In the genomic region with DNA sequence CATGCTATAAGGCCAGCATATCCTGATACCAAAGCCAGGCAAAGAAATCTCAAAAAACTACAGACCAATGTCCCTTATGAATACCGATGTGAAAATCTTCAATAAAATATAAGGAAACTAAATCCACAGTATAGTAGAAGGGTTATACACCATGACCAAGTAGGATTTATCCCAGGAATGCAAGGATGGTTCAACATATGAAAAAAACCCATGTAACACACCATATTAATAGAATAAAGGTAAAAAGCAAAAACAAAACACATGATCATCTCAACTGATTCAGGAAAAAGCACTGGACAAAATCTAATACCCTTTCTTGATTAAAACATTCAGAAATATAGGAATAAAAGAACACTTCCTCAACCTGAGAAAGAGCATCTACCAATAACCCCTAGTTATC, we compare ENCODE assay signal across 24 cellular contexts. TPM values are rescaled to one million over a fixed set of nuclear protein-coding genes. Genes with fewer than 3 reads are reported as not detected.
DNase-seq lines count a peak whose midpoint lies in the region; ATAC-seq, FAIRE-seq and TF ChIP-seq lines count a peak whose summit lies in the region.
"Had no signal": no experiment of that assay in that cellular context is flagged by ENCODE, and none has a peak within 500 bp of the region (broad histone marks: within the 10 kb centered on the region; RNA-seq: fewer than 3 reads in every experiment).

No MANE protein-coding gene starts in this region.

- BruUV-seq in K562 (replicated peaks; lab: Mats Ljungman, UMichigan) = no TSS peak

- no peaks in the 10 kb centered on the region for H3K9me3 ChIP-seq in HEK293 (ENCODE audit: control insufficient read depth, insufficient read depth, low read depth, low read length)
- H3K9me3 ChIP-seq in K562 (replicated peaks; ENCODE audit: control insufficient read depth, insufficient read depth, low read depth, low read length) = peaks cover 6% of the 10 kb centered on the region; the same call in 1 of the 2 replicates
- peaks cover 0 to 18% (median 4%) of the 10 kb centered on the region in 3 donors for H3K9me3 ChIP-seq in gastrocnemius medialis
- H3K9me3 ChIP-seq: BE2C had no signal

- no peaks in the 10 kb centered on the region for H3K79me2 ChIP-seq in K562 (ENCODE audit: control insufficient read depth, insufficient read depth, low read length)

- no peak overlapping the region for H3K27ac Mint-ChIP-seq in naive thymus-derived CD8-positive, alpha-beta T cell
- H3K27ac Mint-ChIP-seq: CD14-positive monocyte; CD4-positive, CD25-positive, alpha-beta regulatory T cell had no signal

- CTCF ChIA-PET in HEK293 (lab: Yijun Ruan, JAX) (interaction anchor here (0.6 kb wide), 1 partner anchor 497 kb away, joined by 3 read pairs; no protein-coding TSS in a partner anchor), K562 (lab: Yijun Ruan, JAX; ENCODE audit: low intra/inter-chr PET ratio) (no interaction called here)

- POLR2A ChIA-PET in HEK293 (lab: Yijun Ruan, JAX) (no interaction called here), K562 (lab: Yijun Ruan, JAX) (no interaction called here)
- POLR2A ChIA-PET in naive thymus-derived CD8-positive, alpha-beta T cell (lab: Charles Lee) = no interaction called here

- H3K36me3 Mint-ChIP-seq in naive thymus-derived CD8-positive, alpha-beta T cell = peaks cover 22 to 47% (median 44%) of the 10 kb centered on the region in 3 donors

- peaks cover 19 to 46% (median 31%) of the 10 kb centered on the region in 4 donors for H3K4me1 Mint-ChIP-seq in naive thymus-derived CD8-positive, alpha-beta T cell

- no peaks in the 10 kb centered on the region for H3K27me3 Mint-ChIP-seq in naive thymus-derived CD8-positive, alpha-beta T cell
- H3K27me3 Mint-ChIP-seq: CD4-positive, alpha-beta memory T cell; CD4-positive, CD25-positive, alpha-beta regulatory T cell; CD8-positive, alpha-beta memory T cell had no signal

- ATAC-seq in K562 (no peak), GM19324 (IDR thresholded peaks at IDR 0.05; ENCODE audit: low FRiP score, unreplicated experiment) (no peak), gastrocnemius medialis (no peak)
- no peak for ATAC-seq in naive thymus-derived CD8-positive, alpha-beta T cell

- no peak for TF ChIP-seq EP300 in K562 (IDR thresholded peaks at IDR 0.05; ENCODE audit: low read length)

- in situ Hi-C loops in K562 (cut with MboI) (no loop called here), gastrocnemius medialis (cut with MboI; ENCODE audit: low sequenced_read_pairs in 4 of 4) (loop anchor here in 2 of 4 donors (25.0 kb wide), 2 partner anchors 362 to 387 kb away; partner anchors contain the start of gene FER (in 1 of the 2))

- no peak overlapping the region for H3K4me3 Mint-ChIP-seq in naive thymus-derived CD8-positive, alpha-beta T cell
- H3K4me3 Mint-ChIP-seq: CD14-positive monocyte had no signal

- FAIRE-seq in D721Med (lab: Jason Lieb, UNC) = peak; percentile 55
- FAIRE-seq in K562 (lab: Jason Lieb, UNC) = no peak
- FAIRE-seq: A204.1, G401.6, GM12892, GM18507 had no signal

- intact Hi-C loops in K562 (cut with micrococcal nuclease) (no loop called here), gastrocnemius medialis (cut with DNase I; ENCODE audit: low total_unique reads) (no loop called here)

- peaks cover 9 to 54% (median 33%) of the 10 kb centered on the region in 9 donors for H3K9me3 Mint-ChIP-seq in naive thymus-derived CD8-positive, alpha-beta T cell

- H3K9ac ChIP-seq in K562 (ENCODE audit: insufficient read depth in 1 of 2, low read depth in 2 of 2, low read length in 2 of 2) = no peak overlapping the region
- H3K9ac ChIP-seq: BLaER1 had no signal

- H3K36me3 ChIP-seq in HEK293 (ENCODE audit: control insufficient read depth in 2 of 2, insufficient read depth in 1 of 2, low read length in 2 of 2) = no peaks in the 10 kb centered on the region
- H3K36me3 ChIP-seq in K562 (ENCODE audit: control insufficient read depth, insufficient read depth, low read length) = no peaks in the 10 kb centered on the region
- H3K36me3 ChIP-seq in gastrocnemius medialis = peaks cover 0 to 5% of the 10 kb centered on the region in 2 donors
- H3K36me3 ChIP-seq: BE2C had no signal

- no peak overlapping the region for H3K4me3 ChIP-seq in HEK293 (ENCODE audit: low read depth, low read length)
- no peak overlapping the region for H3K4me3 ChIP-seq in K562
- H3K4me3 ChIP-seq in gastrocnemius medialis = no peak overlapping the region
- H3K4me3 ChIP-seq: BLaER1 had no signal

- H3K27ac ChIP-seq in HEK293 (ENCODE audit: extremely low read depth, low read depth, low read length) (no peak overlapping the region), K562 (ENCODE audit: extremely low read depth, low read depth, low read length) (no peak overlapping the region), gastrocnemius medialis (no peak overlapping the region)
- H3K27ac ChIP-seq: BLaER1 had no signal

- H3K4me2 ChIP-seq in K562 (ENCODE audit: insufficient read depth, low read length) = no peak overlapping the region
- H3K4me2 ChIP-seq: BLaER1 had no signal

- no peaks in the 10 kb centered on the region for H3K9me1 ChIP-seq in K562 (ENCODE audit: control insufficient read depth, insufficient read depth, low read length)

- TF ChIP-seq POLR2A in K562 (conservative IDR thresholded peaks at IDR 0.05) (no peak), gastrocnemius medialis (IDR thresholded peaks at IDR 0.05) (no peak)

- no peaks in the 10 kb centered on the region for H4K20me1 ChIP-seq in K562 (replicated peaks; ENCODE audit: control insufficient read depth, insufficient read depth, low read length)

- H3K4me1 ChIP-seq in HEK293 (ENCODE audit: control insufficient read depth, insufficient read depth, low read length) (peaks cover 5% of the 10 kb centered on the region; the same call in 1 of the 2 replicates), K562 (replicated peaks in 1 of 2; ENCODE audit: control insufficient read depth in 2 of 2, insufficient read depth in 2 of 2, low read length in 2 of 2) (peaks cover 0 to 4% of the 10 kb centered on the region in 2 experiments; a peak in 1 of 5 replicates), gastrocnemius medialis (peaks cover 31 to 34% of the 10 kb centered on the region in 2 donors)
- H3K4me1 ChIP-seq: BE2C had no signal

- no peak for DNase-seq in D721Med (ENCODE audit: insufficient read length, low spot score)
- peak; percentile 19 for DNase-seq in OCI-M1 (lab: John Stamatoyannopoulos, UW)
- DNase-seq in K562 (ENCODE audit: extremely low read depth in 1 of 4, low spot score in 3 of 4) = no peak
- no peak for DNase-seq in naive thymus-derived CD8-positive, alpha-beta T cell
- DNase-seq in hepatic stellate cell (ENCODE audit: low spot score) = no peak
- no peak for DNase-seq in gastrocnemius medialis
- DNase-seq: 8988T; ACHN; BE2C; C1 segment of cervical spinal cord; CD4-positive, alpha-beta memory T cell; CD4-positive, CD25-positive, alpha-beta regulatory T cell; CD8-positive, alpha-beta memory T cell; COR-L47; DMS79 treated with DMSO at 0.1 percent for 48 hours; GF-D8 had no signal

- TF ChIP-seq RAD21 in K562 (CRISPR knock-in tag; conservative IDR thresholded peaks at IDR 0.05 in 1 of 2, IDR thresholded peaks at IDR 0.05 in 1 of 2) = no peak

- H2AFZ ChIP-seq in K562 (ENCODE audit: low read depth, low read length) = no peak overlapping the region

- H3K27me3 ChIP-seq in K562 (ENCODE audit: control insufficient read depth in 2 of 2, insufficient read depth in 2 of 2, low read length in 2 of 2) = no peaks in the 10 kb centered on the region
- H3K27me3 ChIP-seq in gastrocnemius medialis = no peaks in the 10 kb centered on the region
- H3K27me3 ChIP-seq: BE2C, BLaER1 had no signal

- TF ChIP-seq CTCF in D721Med (IDR thresholded peaks at IDR 0.05; ENCODE audit: insufficient read depth, missing control alignments) = no peak
- TF ChIP-seq CTCF in HEK293 (tag by site-specific recombination; IDR thresholded peaks at IDR 0.05) = no peak
- TF ChIP-seq CTCF in K562 (IDR thresholded peaks at IDR 0.05 in 2 of 3, conservative IDR thresholded peaks at IDR 0.05 in 1 of 3; ENCODE audit: insufficient read depth in 2 of 3, low read depth in 1 of 3, low read length in 3 of 3) = no peak
- no peak for TF ChIP-seq CTCF in gastrocnemius medialis (IDR thresholded peaks at IDR 0.05 in 4 of 5, conservative IDR thresholded peaks at IDR 0.05 in 1 of 5)

- WGBS in K562 (ENCODE audit: insufficient coverage, low coverage, missing lambda C conversion rate) = 9% methylated on average over 1 of the region's 1 CpG

TF ChIP-seq in HEK293, 187 proteins besides CTCF, POLR2A, EP300 and RAD21:
- TF ChIP-seq SETDB1 (IDR thresholded peaks at IDR 0.05; ENCODE audit: insufficient read length, low read length) (peak; percentile 44), PRDM1 (tag by site-specific recombination; IDR thresholded peaks at IDR 0.05) (no peak), ZNF157 (tag by site-specific recombination; IDR thresholded peaks at IDR 0.05) (0 out of 2 replicates have a peak, but pooled peaks have one; percentile 43)
TF ChIP-seq in HEK293: peak in this region for 2.

RNA-seq across cellular contexts. Expression of gene FBXL17, which starts 6.1 kb away (rescaled TPM):
- total RNA-seq in K562 (2011; cell fraction: chromatin; rRNA removed; ENCODE audit: low replicate concordance) = 5.1 and 5.3 TPM in 2 replicates
- 4.3 and 4.8 TPM in 2 replicates for total RNA-seq in K562 (2011; cell fraction: nucleolus; rRNA removed)
- 3.3 and 4.2 TPM in 2 replicates for total RNA-seq in K562 (2011; cell fraction: nucleoplasm; rRNA removed)
- total RNA-seq in K562 (2014; rRNA removed) = 1.8 and 2.2 TPM in 2 replicates
- 4.1 and 5.2 TPM in 2 replicates for total RNA-seq in K562 (2014; rRNA removed; fragmentation: Illumina TruSeq; extraction: Trizol)
- total RNA-seq in K562 (2015; rRNA removed; fragmentation: Illumina TruSeq; extraction: Trizol) = 5.0 and 5.4 TPM in 2 replicates
- total RNA-seq in K562 (2021) = 3.0 and 3.1 TPM in 2 replicates
- 0.87 and 1.3 TPM in 2 replicates for polyA plus RNA-seq in K562 (2011; rRNA removed)
- polyA plus RNA-seq in K562 (2011; cell fraction: cytosol; rRNA removed) = 0.40 and 0.54 TPM in 2 replicates
- polyA plus RNA-seq in K562 (2011; cell fraction: nucleus; rRNA removed) = 1.4 and 2.2 TPM in 2 replicates
- 5.0 and 6.3 TPM in 2 replicates for polyA plus RNA-seq in K562 (2012)
- 2.0 and 2.1 TPM in 2 replicates for polyA plus RNA-seq in K562 (2014; fragmentation: Illumina TruSeq; extraction: Trizol)
- under 1 TPM; 0.32 to 0.48 TPM for polyA plus RNA-seq in K562 (2014; fragmentation: Nextera tagmentation; extraction: Ambion mirVana)
- 1.2 and 2.5 TPM in 2 replicates for polyA plus RNA-seq in K562 (2014; rRNA removed)
- polyA minus RNA-seq in K562 (2011; rRNA and poly(A)+ RNA removed) = 1.3 and 4.4 TPM in 2 replicates
- 0.55 and 1.3 TPM in 2 replicates for polyA minus RNA-seq in K562 (2011; cell fraction: cytosol; rRNA and poly(A)+ RNA removed)
- polyA minus RNA-seq in K562 (2011; cell fraction: nucleus; rRNA and poly(A)+ RNA removed) = 4.8 and 7.8 TPM in 2 replicates
- total RNA-seq in naive thymus-derived CD8-positive, alpha-beta T cell = 10 to 100 TPM; 13.6 to 25.1 TPM
- 1 to 10 TPM; 4.6 to 5.0 (median 4.9) TPM for polyA plus RNA-seq in naive thymus-derived CD8-positive, alpha-beta T cell
- total RNA-seq in gastrocnemius medialis = 10 to 100 TPM; 23.3 to 33.4 (median 26.9) TPM
